Comparison of ENCODE assay signal across 10 cellular contexts in the genomic region with DNA sequence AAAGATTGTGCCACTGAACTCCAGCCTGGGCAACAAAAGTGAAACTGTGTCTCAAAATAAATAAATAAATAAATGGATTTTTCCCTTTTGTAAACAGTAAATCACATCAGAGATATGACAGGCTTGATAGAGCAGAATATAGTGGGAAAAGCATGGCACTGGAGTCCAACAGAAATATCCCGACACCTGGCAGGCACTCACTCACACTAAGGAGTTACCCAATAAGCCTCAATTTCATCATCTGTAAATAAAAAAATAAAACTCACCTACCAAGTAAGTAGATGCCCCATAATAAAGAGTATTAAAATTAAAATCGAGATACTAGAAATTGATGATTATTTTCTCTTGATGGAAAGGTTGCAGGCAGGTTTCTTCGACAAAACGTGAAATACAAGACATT. TPM values are rescaled to one million over a fixed set of nuclear protein-coding genes. Genes with fewer than 3 reads are reported as not detected.
DNase-seq lines count a peak whose midpoint lies in the region; ATAC-seq and TF ChIP-seq lines count a peak whose summit lies in the region.
"Had no signal": no experiment of that assay in that cellular context is flagged by ENCODE, and none has a peak within 500 bp of the region (broad histone marks: within the 10 kb centered on the region; RNA-seq: fewer than 3 reads in every experiment).

No MANE protein-coding gene starts in this region.

- 82 to 88% (median 83%) methylated on average over 4 of the region's 4 CpGs for WGBS in heart left ventricle, 4 donors
- 36% methylated on average over 4 of the region's 4 CpGs for WGBS in right lobe of liver (ENCODE audit: insufficient coverage, low coverage, low lambda C conversion rate, missing lambda C conversion rate)
- 67 to 71% methylated on average over 4 of the region's 4 CpGs for WGBS in upper lobe of left lung, 2 donors

- peak overlapping the region; percentile 97 for H3K4me3 Mint-ChIP-seq in activated T-helper 17 cell treated with anti-CD3 and anti-CD28 coated beads, Interleukin-2, amount 50 U/mL, for 72 hours

- ATAC-seq in heart left ventricle = no peak
- ATAC-seq in left ventricle myocardium superior = no peak
- ATAC-seq in activated T-helper 17 cell treated with anti-CD3 and anti-CD28 coated beads, Interleukin-2, amount 50 U/mL, for 72 hours (replicated peaks) = no peak
- ATAC-seq in right lobe of liver = peak; percentile 5 to 51 (median 20)
- no peak for ATAC-seq in upper lobe of left lung (ENCODE audit: low FRiP score in 2 of 2)
- no peak for ATAC-seq in GM18520 (IDR thresholded peaks at IDR 0.05; ENCODE audit: unreplicated experiment)

- H3K4me1 Mint-ChIP-seq in activated T-helper 17 cell treated with anti-CD3 and anti-CD28 coated beads, Interleukin-2, amount 50 U/mL, for 72 hours = peaks cover 10% of the 10 kb centered on the region

- H3K27ac ChIP-seq in heart left ventricle (peak overlapping the region in 11 of 12 donors; percentile 90 to 100 (median 99)), right lobe of liver (peak overlapping the region; percentile 97 to 99 (median 98)), upper lobe of left lung (peak overlapping the region in 3 of 4 donors; percentile 95 to 98 (median 95))

- H3K9me3 ChIP-seq in heart left ventricle = no peaks in the 10 kb centered on the region
- H3K9me3 ChIP-seq in right lobe of liver = no peaks in the 10 kb centered on the region
- no peaks in the 10 kb centered on the region for H3K9me3 ChIP-seq in upper lobe of left lung

- peaks cover 0 to 50% (median 20%) of the 10 kb centered on the region in 12 donors for H3K4me1 ChIP-seq in heart left ventricle
- peaks cover 0 to 41% (median 8%) of the 10 kb centered on the region in 4 donors for H3K4me1 ChIP-seq in right lobe of liver
- H3K4me1 ChIP-seq in upper lobe of left lung = peaks cover 18 to 25% (median 20%) of the 10 kb centered on the region in 4 donors

- TF ChIP-seq POLR2A in heart left ventricle (IDR thresholded peaks at IDR 0.05) (no peak), right lobe of liver (IDR thresholded peaks at IDR 0.05) (no peak), upper lobe of left lung (IDR thresholded peaks at IDR 0.05) (no peak)

- H3K4me3 ChIP-seq in heart left ventricle = peak overlapping the region in 9 of 12 donors; percentile 83 to 100 (median 92)
- peak overlapping the region; percentile 92 to 95 (median 93) for H3K4me3 ChIP-seq in right lobe of liver
- peak overlapping the region in 1 of 4 donors; percentile 75 for H3K4me3 ChIP-seq in upper lobe of left lung

- no peaks in the 10 kb centered on the region for H3K9me3 Mint-ChIP-seq in activated T-helper 17 cell treated with anti-CD3 and anti-CD28 coated beads, Interleukin-2, amount 50 U/mL, for 72 hours

- no peak for TF ChIP-seq CTCF in heart left ventricle (IDR thresholded peaks at IDR 0.05)
- no peak for TF ChIP-seq CTCF in right lobe of liver (IDR thresholded peaks at IDR 0.05)
- no peak for TF ChIP-seq CTCF in upper lobe of left lung (IDR thresholded peaks at IDR 0.05)

- no peak overlapping the region for H3K27ac Mint-ChIP-seq in activated T-helper 17 cell treated with anti-CD3 and anti-CD28 coated beads, Interleukin-2, amount 50 U/mL, for 72 hours

- H3K27me3 ChIP-seq in heart left ventricle (no peaks in the 10 kb centered on the region), right lobe of liver (no peaks in the 10 kb centered on the region), upper lobe of left lung (no peaks in the 10 kb centered on the region)

- H3K36me3 ChIP-seq in heart left ventricle (peaks cover 0 to 26% (median 8%) of the 10 kb centered on the region in 9 donors), right lobe of liver (peaks cover 0 to 11% (median 0%) of the 10 kb centered on the region in 4 donors), upper lobe of left lung (peaks cover 0 to 28% (median 5%) of the 10 kb centered on the region in 4 donors)

- no peak for TF ChIP-seq EP300 in upper lobe of left lung (IDR thresholded peaks at IDR 0.05)

- DNase-seq in heart left ventricle = no peak
- no peak for DNase-seq in left ventricle myocardium superior
- peak in 1 of 3 donors; percentile 54 for DNase-seq in right lobe of liver
- no peak for DNase-seq in upper lobe of left lung
- no peak for DNase-seq in dedifferentiated amniotic fluid mesenchymal stem cell (ENCODE audit: extremely low spot score)
- no peak for DNase-seq in ecto neural progenitor cell (ENCODE audit: low spot score)
- DNase-seq: NCI-H2107; stimulated activated CD4-positive, alpha-beta T cell treated with anti-CD3 and anti-CD28 coated beads, Interleukin-4, amount 100 ng/mL, for 4 hours had no signal

- intact Hi-C loops in heart left ventricle (cut with DNase I) (loop anchor here in 7 of 10 donors (5.0 to 10.0 kb wide), 5 partner anchors 46 to 186 kb away; no protein-coding TSS in a partner anchor), left ventricle myocardium superior (cut with micrococcal nuclease) (no loop called here), right lobe of liver (cut with DNase I) (no loop called here)

- peaks cover 29% of the 10 kb centered on the region for H3K36me3 Mint-ChIP-seq in activated T-helper 17 cell treated with anti-CD3 and anti-CD28 coated beads, Interleukin-2, amount 50 U/mL, for 72 hours (ENCODE audit: low read depth)

- H3K27me3 Mint-ChIP-seq in activated T-helper 17 cell treated with anti-CD3 and anti-CD28 coated beads, Interleukin-2, amount 50 U/mL, for 72 hours = no peaks in the 10 kb centered on the region

RNA-seq across cellular contexts. Expression of gene ATE1, which starts 1.7 kb away (rescaled TPM):
- total RNA-seq in heart left ventricle = 10 to 100 TPM; 30.3 to 50.1 (median 40.4) TPM
- polyA plus RNA-seq in heart left ventricle = 10 to 100 TPM; 15.2 to 15.9 TPM
- 36.9 TPM for total RNA-seq in left ventricle myocardium superior
- total RNA-seq in activated T-helper 17 cell treated with anti-CD3 and anti-CD28 coated beads, Interleukin-2, amount 50 U/mL, for 72 hours = 10 to 100 TPM; 16.5 to 24.4 TPM
- 10 to 100 TPM; 17.7 to 21.6 (median 19.9) TPM for total RNA-seq in right lobe of liver
- 10 to 100 TPM; 13.5 to 27.9 (median 21.8) TPM for total RNA-seq in upper lobe of left lung

RNA-seq across cellular contexts. Expression of gene NSMCE4A, which starts 48.9 kb away (rescaled TPM):
- total RNA-seq in heart left ventricle (10 to 100 TPM; 19.8 to 33.6 (median 25.6) TPM), left ventricle myocardium superior (30.3 TPM), right lobe of liver (10 to 100 TPM; 17.0 to 46.5 (median 30.6) TPM), upper lobe of left lung (100 to 1,000 TPM in 2 of 6 donors, 10 to 100 TPM in 4; 34.8 to 131 (median 50.7) TPM)
- 10 to 100 TPM; 25.8 to 31.2 TPM for polyA plus RNA-seq in heart left ventricle
- 10 to 100 TPM; 26.4 to 49.7 TPM for total RNA-seq in activated T-helper 17 cell treated with anti-CD3 and anti-CD28 coated beads, Interleukin-2, amount 50 U/mL, for 72 hours

Comparison
In these comparisons a context has a peak if more than half of its experiments do, and no peak if none do; other contexts are left out.
1. intact Hi-C loops: an anchor here in heart left ventricle (5.0 to 10.0 kb wide); none called in left ventricle myocardium superior and right lobe of liver.
2. ATAC-seq: peak in right lobe of liver (4 of 4); none in heart left ventricle (0 of 4), left ventricle myocardium superior (single experiment), activated T-helper 17 cell treated with anti-CD3 and anti-CD28 coated beads, Interleukin-2, amount 50 U/mL, for 72 hours (single experiment), upper lobe of left lung (0 of 2) and GM18520 (single experiment).
3. Peak in every context shown above with its lines, with median percentiles within 50 percentile points of each other: H3K27ac ChIP-seq.